In the genomic region with DNA sequence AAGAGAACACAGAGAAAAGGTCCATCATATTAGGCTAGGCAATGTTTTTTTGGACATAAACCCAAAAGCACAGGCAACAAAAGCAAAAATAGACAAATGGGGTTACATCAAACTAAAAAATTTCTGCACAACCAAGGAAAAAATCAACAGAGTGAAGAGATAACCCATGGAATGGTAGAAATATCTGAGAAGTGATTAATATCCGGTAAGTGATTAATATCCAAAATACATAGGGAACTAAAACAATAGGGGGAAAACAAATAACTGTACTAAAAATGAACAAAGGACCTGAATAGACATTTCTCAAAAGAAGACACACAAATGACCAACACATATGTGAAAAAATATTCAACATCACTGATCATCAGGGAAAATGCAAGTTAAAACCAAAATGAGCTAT, we compare ENCODE assay signal across 30 cellular contexts. TPM values are rescaled to one million over a fixed set of nuclear protein-coding genes. Genes with fewer than 3 reads are reported as not detected.
"Had no signal": no experiment of that assay in that cellular context is flagged by ENCODE, and none has a peak within 500 bp of the region (broad histone marks: within the 10 kb centered on the region; RNA-seq: fewer than 3 reads in every experiment).

No MANE protein-coding gene starts in this region.

- H3K4me1 Mint-ChIP-seq: brain had no signal

- H3K36me3 ChIP-seq: adrenal gland, breast epithelium, cardiac muscle cell, heart right ventricle, WERI-Rb-1 had no signal

- H3K4me1 ChIP-seq: breast epithelium had no signal

- H3K36me3 Mint-ChIP-seq: activated CD4-positive, alpha-beta memory T cell treated with anti-CD3 and anti-CD28 coated beads for 36 hours; activated naive CD4-positive, alpha-beta T cell treated with anti-CD3 and anti-CD28 coated beads, Interleukin-2, amount 50 U/mL, for 24 hours; activated naive CD8-positive, alpha-beta T cell treated with anti-CD3 and anti-CD28 coated beads for 36 hours; brain had no signal

- H3K4me3 ChIP-seq: adrenal gland, breast epithelium, cardiac muscle cell, heart right ventricle had no signal

- H3K27ac Mint-ChIP-seq: activated CD4-positive, alpha-beta memory T cell treated with anti-CD3 and anti-CD28 coated beads for 36 hours; activated CD8-positive, alpha-beta T cell treated with anti-CD3 and anti-CD28 coated beads, Interleukin-2, amount 10 ng/mL, durations not matched to agents 7 days and 5 days; activated naive CD4-positive, alpha-beta T cell treated with anti-CD3 and anti-CD28 coated beads for 36 hours; activated naive CD4-positive, alpha-beta T cell treated with anti-CD3 and anti-CD28 coated beads, Interleukin-2, amount 50 U/mL, for 24 hours; activated naive CD8-positive, alpha-beta T cell treated with anti-CD3 and anti-CD28 coated beads for 36 hours; activated naive CD8-positive, alpha-beta T cell treated with anti-CD3 and anti-CD28 coated beads, Interleukin-2, amount 50 U/mL, for 24 hours; activated T-helper 1 cell treated with anti-CD3 and anti-CD28 coated beads, Interleukin-12 subunit alpha, Interleukin-12 subunit beta, Interleukin-2, Interleukin-4 antibody, amounts not matched to agents 30 ng/mL and 10 ng/mL and 1 ng/mL, durations not matched to agents 14 hours and 24 hours and 36 hours; activated T-helper 2 cell treated with anti-CD3 and anti-CD28 coated beads, Interferon-gamma antibody, Interleukin-2, Interleukin-4, amounts not matched to agents 10 μg/mL and 5 μg/mL and 100 μg/mL, durations not matched to agents 14 hours and 24 hours and 36 hours; brain; T-helper 17 cell; T-helper 2 cell treated with Interferon-gamma antibody and Interleukin-4, amounts not matched to agents 5 μg/mL and 100 μg/mL, for 36 hours had no signal

- H3K9me3 ChIP-seq: adrenal gland, breast epithelium had no signal

- DNase-seq: activated CD4-positive, alpha-beta memory T cell treated with anti-CD3 and anti-CD28 coated beads for 36 hours; activated CD4-positive, alpha-beta T cell treated with anti-CD3 and anti-CD28 coated beads for 48 hours; activated CD8-positive, alpha-beta memory T cell treated with anti-CD3 and anti-CD28 coated beads, Interleukin-2, amount 10 ng/mL, durations not matched to agents 7 days and 5 days; activated CD8-positive, alpha-beta memory T cell treated with anti-CD3 and anti-CD28 coated beads, Interleukin-2, amount 50 U/mL, for 4 hours; activated CD8-positive, alpha-beta T cell treated with anti-CD3 and anti-CD28 coated beads, Interleukin-2, amount 10 ng/mL, durations not matched to agents 7 days and 5 days; activated effector memory CD4-positive, alpha-beta T cell treated with anti-CD3 and anti-CD28 coated beads, Interleukin-2, amount 50 U/mL, for 16 hours; activated naive CD4-positive, alpha-beta T cell treated with anti-CD3 and anti-CD28 coated beads for 36 hours; activated naive CD8-positive, alpha-beta T cell treated with anti-CD3 and anti-CD28 coated beads for 36 hours; activated naive CD8-positive, alpha-beta T cell treated with anti-CD3 and anti-CD28 coated beads, Interleukin-2, amount 50 U/mL, for 24 hours; activated T-cell treated with anti-CD3 and anti-CD28 coated beads, Interleukin-2, amount 50 U/mL, for 1 hour; activated T-cell treated with anti-CD3 and anti-CD28 coated beads, Interleukin-2, amount 50 U/mL, for 48 hours; adrenal gland; amygdala; aorta; cortex of kidney; effector CD8-positive, alpha-beta T cell; foreskin fibroblast; heart right ventricle; T-helper 1 cell; T-helper 17 cell; T1000; WERI-Rb-1 had no signal

- ATAC-seq: activated CD8-positive, alpha-beta memory T cell treated with anti-CD3 and anti-CD28 coated beads, Interleukin-2, amount 10 ng/mL, durations not matched to agents 7 days and 5 days; activated CD8-positive, alpha-beta T cell treated with anti-CD3 and anti-CD28 coated beads, Interleukin-2, amount 10 ng/mL, durations not matched to agents 7 days and 5 days; activated naive CD8-positive, alpha-beta T cell treated with anti-CD3 and anti-CD28 coated beads, Interleukin-2, amount 50 U/mL, for 24 hours; esophagus mucosa; heart right ventricle; T-helper 17 cell had no signal

- H3K9me3 Mint-ChIP-seq: activated CD4-positive, alpha-beta memory T cell treated with anti-CD3 and anti-CD28 coated beads for 36 hours; activated naive CD4-positive, alpha-beta T cell treated with anti-CD3 and anti-CD28 coated beads for 36 hours; activated naive CD4-positive, alpha-beta T cell treated with anti-CD3 and anti-CD28 coated beads, Interleukin-2, amount 50 U/mL, for 24 hours; activated naive CD8-positive, alpha-beta T cell treated with anti-CD3 and anti-CD28 coated beads, Interleukin-2, amount 50 U/mL, for 24 hours; activated T-helper 1 cell treated with anti-CD3 and anti-CD28 coated beads, Interleukin-12 subunit alpha, Interleukin-12 subunit beta, Interleukin-2, Interleukin-4 antibody, amounts not matched to agents 30 ng/mL and 10 ng/mL and 1 ng/mL, durations not matched to agents 14 hours and 24 hours and 36 hours; activated T-helper 2 cell treated with anti-CD3 and anti-CD28 coated beads, Interferon-gamma antibody, Interleukin-2, Interleukin-4, amounts not matched to agents 10 μg/mL and 5 μg/mL and 100 μg/mL, durations not matched to agents 14 hours and 24 hours and 36 hours; T-helper 2 cell treated with Interferon-gamma antibody and Interleukin-4, amounts not matched to agents 5 μg/mL and 100 μg/mL, for 36 hours had no signal

- H3K27ac ChIP-seq: adrenal gland, cardiac muscle cell, heart right ventricle, WERI-Rb-1 had no signal

- H3K27me3 ChIP-seq: breast epithelium had no signal

- H3K4me3 Mint-ChIP-seq: activated CD4-positive, alpha-beta memory T cell treated with anti-CD3 and anti-CD28 coated beads for 36 hours; activated naive CD4-positive, alpha-beta T cell treated with anti-CD3 and anti-CD28 coated beads for 36 hours; activated naive CD4-positive, alpha-beta T cell treated with anti-CD3 and anti-CD28 coated beads, Interleukin-2, amount 50 U/mL, for 24 hours; activated T-helper 1 cell treated with anti-CD3 and anti-CD28 coated beads, Interleukin-12 subunit alpha, Interleukin-12 subunit beta, Interleukin-2, Interleukin-4 antibody, amounts not matched to agents 30 ng/mL and 10 ng/mL and 1 ng/mL, durations not matched to agents 14 hours and 24 hours and 36 hours; brain; T-helper 17 cell; T-helper 2 cell treated with Interferon-gamma antibody and Interleukin-4, amounts not matched to agents 5 μg/mL and 100 μg/mL, for 36 hours had no signal

RNA-seq across cellular contexts. Expression of a gene that starts 4.3 kb away (rescaled TPM):
- total RNA-seq: activated CD4-positive, alpha-beta memory T cell treated with anti-CD3 and anti-CD28 coated beads for 36 hours; activated naive CD4-positive, alpha-beta T cell treated with anti-CD3 and anti-CD28 coated beads for 36 hours; activated T-helper 1 cell treated with anti-CD3 and anti-CD28 coated beads, Interleukin-12 subunit alpha, Interleukin-12 subunit beta, Interleukin-2, Interleukin-4 antibody, amounts not matched to agents 30 ng/mL and 10 ng/mL and 1 ng/mL, durations not matched to agents 14 hours and 24 hours and 36 hours; activated T-helper 2 cell treated with anti-CD3 and anti-CD28 coated beads, Interferon-gamma antibody, Interleukin-2, Interleukin-4, amounts not matched to agents 10 μg/mL and 5 μg/mL and 100 μg/mL, durations not matched to agents 14 hours and 24 hours and 36 hours; adrenal gland; T-helper 17 cell had no signal
